8 cellular contexts compared by ENCODE assay signal in the genomic region with DNA sequence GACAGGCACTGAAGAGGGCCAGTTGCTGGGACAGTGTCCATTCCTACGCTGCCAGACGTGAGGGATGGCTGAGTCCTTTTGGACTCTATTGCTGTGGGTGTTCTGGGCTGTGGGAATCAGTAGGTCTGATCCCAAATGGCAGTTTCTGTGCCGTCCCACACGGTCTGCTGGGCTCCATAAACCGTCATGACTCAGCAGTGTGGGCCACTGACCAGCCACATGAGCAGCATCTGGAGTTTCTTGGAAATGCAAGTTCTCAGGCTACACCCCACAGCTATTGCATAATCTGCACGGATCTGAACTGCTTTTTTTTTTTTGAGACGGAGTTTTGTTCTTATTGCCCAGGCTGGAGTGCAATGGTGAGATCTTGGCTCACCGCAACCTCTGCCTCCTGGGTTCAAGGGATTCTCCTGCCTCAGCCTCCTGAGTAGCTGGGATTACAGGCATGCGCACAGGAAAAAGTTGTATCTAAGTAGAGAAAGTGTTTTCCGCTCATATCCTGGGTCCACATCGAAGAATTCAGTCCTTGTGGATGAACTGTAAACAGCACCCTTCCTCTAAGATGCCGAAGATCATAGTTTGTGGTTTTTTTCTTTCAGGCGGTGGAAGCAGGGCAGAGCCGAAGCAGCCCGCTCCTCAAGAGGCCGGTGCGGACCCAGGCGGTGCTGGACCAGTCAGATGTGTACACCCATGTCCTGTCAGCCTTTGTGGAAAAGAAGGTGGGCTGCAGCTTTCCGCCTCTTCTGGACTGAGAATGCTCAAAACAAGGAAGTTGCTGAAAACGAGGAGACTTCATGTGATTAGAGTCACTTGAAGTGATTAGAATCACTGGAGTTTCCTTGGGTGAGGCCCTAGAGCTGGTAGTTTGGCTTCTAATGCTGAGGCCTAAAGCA. TPM values are rescaled to one million over a fixed set of nuclear protein-coding genes. Genes with fewer than 3 reads are reported as not detected.
DNase-seq lines count a peak whose midpoint lies in the region; ATAC-seq and TF ChIP-seq lines count a peak whose summit lies in the region.

No MANE protein-coding gene starts in this region.

- peak; percentile 48 for DNase-seq in NB4 (ENCODE audit: low read depth)
- DNase-seq in epithelial cell of prostate (ENCODE audit: low read depth, low spot score): no peak
- DNase-seq in natural killer cell: no peak
- DNase-seq in SKM-1 (lab: John Stamatoyannopoulos, UW; ENCODE audit: unreplicated experiment): no peak
- DNase-seq in putamen (ENCODE audit: low spot score): no peak
- no peak for DNase-seq in activated CD8-positive, alpha-beta memory T cell treated with anti-CD3 and anti-CD28 coated beads, Interleukin-2, amount 50 U/mL, for 4 hours

- peaks cover 26% of the 10 kb centered on the region for H3K36me3 Mint-ChIP-seq in natural killer cell

- H4K20me1 ChIP-seq in BLaER1 treated with 17β-estradiol and CSF1 and Interleukin-3, amounts not matched to agents 10 nM and 100 nM: peaks cover 0 to 98% (median 8%) of the 10 kb centered on the region in 11 experiments; a peak in 13 of 22 replicates

- no peak overlapping the region for H3K4me3 Mint-ChIP-seq in natural killer cell

- H3K4me1 ChIP-seq in BLaER1 treated with 17β-estradiol and CSF1 and Interleukin-3, amounts not matched to agents 10 nM and 100 nM: peaks cover 30 to 54% (median 37%) of the 10 kb centered on the region in 10 experiments

- H3K27me3 ChIP-seq in BLaER1 treated with 17β-estradiol and CSF1 and Interleukin-3, amounts not matched to agents 10 nM and 100 nM: peaks cover 0 to 39% (median 0%) of the 10 kb centered on the region in 11 experiments; a peak in 3 of 22 replicates

- TF ChIP-seq CTCF in NB4 (IDR thresholded peaks at IDR 0.05; ENCODE audit: low read depth, low read length): no peak
- TF ChIP-seq CTCF in natural killer cell (IDR thresholded peaks at IDR 0.05): no peak

- peaks cover 96 to 100% (median 99%) of the 10 kb centered on the region in 11 experiments for H3K36me3 ChIP-seq in BLaER1 treated with 17β-estradiol and CSF1 and Interleukin-3, amounts not matched to agents 10 nM and 100 nM

- H3K4me2 ChIP-seq in BLaER1 treated with 17β-estradiol and CSF1 and Interleukin-3, amounts not matched to agents 10 nM and 100 nM: peak overlapping the region; percentile 27 to 87 (median 56); a peak in 20 of 22 replicates

- peak overlapping the region; percentile 50 to 69 for H3K27ac Mint-ChIP-seq in natural killer cell

- intact Hi-C loops in natural killer cell (cut with micrococcal nuclease): no loop called here

- peaks cover 4 to 6% of the 10 kb centered on the region in 2 donors for H3K4me1 Mint-ChIP-seq in natural killer cell

- ATAC-seq in natural killer cell: peak in 1 of 3 donors; percentile 16
- ATAC-seq in HG02763 (IDR thresholded peaks at IDR 0.05; ENCODE audit: unreplicated experiment): no peak

- H3K27ac ChIP-seq in BLaER1 treated with 17β-estradiol and CSF1 and Interleukin-3, amounts not matched to agents 10 nM and 100 nM: peak overlapping the region in 7 of 11 experiments; percentile 5 to 56 (median 16); a peak in 12 of 22 replicates
- H3K27ac ChIP-seq in epithelial cell of prostate: peak overlapping the region; percentile 65

- no peak overlapping the region for H3K4me3 ChIP-seq in BLaER1 treated with 17β-estradiol and CSF1 and Interleukin-3, amounts not matched to agents 10 nM and 100 nM
- no peak overlapping the region for H3K4me3 ChIP-seq in NB4 (ENCODE audit: low read depth, low read length)

- no peaks in the 10 kb centered on the region for H3K9me3 Mint-ChIP-seq in natural killer cell

- H3K27me3 Mint-ChIP-seq in natural killer cell (ENCODE audit: low read depth in 2 of 2): no peaks in the 10 kb centered on the region

- TF ChIP-seq POLR2A in NB4 (IDR thresholded peaks at IDR 0.05; ENCODE audit: extremely low read depth, insufficient read length): no peak

- H3K9me3 ChIP-seq in BLaER1 treated with 17β-estradiol and CSF1 and Interleukin-3, amounts not matched to agents 10 nM and 100 nM (replicated peaks in 1 of 11): peaks cover 0 to 17% (median 0%) of the 10 kb centered on the region in 11 experiments; a peak in 2 of 22 replicates

- no peak overlapping the region for H3K9ac ChIP-seq in BLaER1 treated with 17β-estradiol and CSF1 and Interleukin-3, amounts not matched to agents 10 nM and 100 nM

RNA-seq across cellular contexts. Expression of gene RMC1, which starts 25.5 kb away (rescaled TPM):
- total RNA-seq in natural killer cell: 10 to 100 TPM; 71.1 to 84.4 (median 77.2) TPM

RNA-seq across cellular contexts. Expression of gene NPC1, which starts 57.5 kb away (rescaled TPM):
- 100 to 1,000 TPM; 143 to 203 (median 173) TPM for total RNA-seq in natural killer cell
